Comparison of ENCODE assay signal across 8 cellular contexts in the genomic region with DNA sequence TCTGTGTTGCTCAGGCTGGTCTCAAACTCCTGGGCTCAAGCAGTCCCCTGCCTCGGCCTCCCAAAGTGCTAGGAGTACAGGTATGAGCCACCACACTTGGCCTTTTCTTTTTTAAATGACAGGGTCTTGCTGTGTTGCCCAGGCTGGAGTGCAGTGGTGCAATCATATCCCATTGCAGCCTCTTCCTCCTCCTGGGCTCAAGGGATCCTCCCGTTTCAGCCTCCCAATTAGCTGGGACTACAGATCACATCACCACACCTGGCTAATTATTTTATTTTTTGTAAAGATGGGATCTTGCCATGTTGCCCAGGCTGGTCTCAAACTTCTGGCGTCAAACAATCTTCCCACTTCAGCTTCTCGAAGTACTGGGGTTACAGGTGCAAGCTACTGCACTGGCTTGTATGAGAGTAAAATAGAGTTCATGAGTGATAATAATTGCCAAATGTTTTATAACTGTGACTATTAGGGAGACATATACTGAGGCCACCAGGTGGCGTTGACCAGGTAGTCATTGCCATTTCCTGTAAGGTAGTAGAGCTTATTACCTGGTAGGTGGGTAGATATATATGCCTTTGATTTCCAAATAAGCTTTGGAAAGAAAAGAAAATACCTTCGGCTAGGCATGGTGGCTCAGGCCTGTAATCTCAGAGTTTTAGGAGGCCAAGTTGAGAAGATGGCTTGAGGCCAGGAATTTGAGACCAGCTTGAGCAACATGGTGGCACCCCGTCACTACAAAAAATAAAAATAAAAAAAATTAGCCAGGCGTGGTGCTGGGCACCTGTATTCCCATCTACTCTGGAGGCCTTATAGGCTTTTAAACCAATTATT. TPM values are rescaled to one million over a fixed set of nuclear protein-coding genes. Genes with fewer than 3 reads are reported as not detected.
A peak's percentile ranks its signal among the peaks of the same experiment; 100 is the strongest.
DNase-seq lines count a peak whose midpoint lies in the region; ATAC-seq and TF ChIP-seq lines count a peak whose summit lies in the region.
"Had no signal": no experiment of that assay in that cellular context is flagged by ENCODE, and none has a peak within 500 bp of the region (broad histone marks: within the 10 kb centered on the region; RNA-seq: fewer than 3 reads in every experiment).

No MANE protein-coding gene starts in this region.

- peak; percentile 45 for TF ChIP-seq CTCF in GM13977 (IDR thresholded peaks at IDR 0.05; ENCODE audit: extremely low read depth, insufficient read depth, missing control alignments)

- H3K36me3 ChIP-seq in mesenchymal stem cell (ENCODE audit: control insufficient read depth in 1 of 2, insufficient read depth in 2 of 2, low read depth in 1 of 2, low read length in 2 of 2) = peaks cover 8 to 18% of the 10 kb centered on the region in 2 experiments

- no peak overlapping the region for H3K23ac ChIP-seq in mesenchymal stem cell (ENCODE audit: low read length in 2 of 2)

- peak overlapping the region; percentile 32 for H3K27ac ChIP-seq in mesenchymal stem cell (ENCODE audit: low read length, poor library complexity, severe bottlenecking)

- no peaks in the 10 kb centered on the region for H3K27me3 ChIP-seq in mesenchymal stem cell (ENCODE audit: control insufficient read depth in 1 of 2, insufficient read depth in 1 of 2, low read length in 2 of 2)

- ATAC-seq in HG02610 (IDR thresholded peaks at IDR 0.05; ENCODE audit: unreplicated experiment) (peak; percentile 11), GM21576 (IDR thresholded peaks at IDR 0.05; ENCODE audit: unreplicated experiment) (no peak), HG02970 (IDR thresholded peaks at IDR 0.05; ENCODE audit: low FRiP score, unreplicated experiment) (no peak)

- H4K91ac ChIP-seq in mesenchymal stem cell (ENCODE audit: low read length) = no peak overlapping the region

- DNase-seq in GM13977 (ENCODE audit: low spot score) (no peak), T-helper 9 cell (peak; percentile 6), mesenchymal stem cell (peak; percentile 4), GDM1 (lab: John Stamatoyannopoulos, UW) (no peak)
- DNase-seq: NCI-H1436 had no signal

- no peak overlapping the region for H3K14ac ChIP-seq in mesenchymal stem cell (ENCODE audit: low read length in 2 of 2)

- no peak overlapping the region for H3K4me3 ChIP-seq in mesenchymal stem cell (ENCODE audit: insufficient read depth in 1 of 2, low read depth in 1 of 2, low read length in 2 of 2)

- peaks cover 8% of the 10 kb centered on the region for H3K4me1 ChIP-seq in mesenchymal stem cell (ENCODE audit: control insufficient read depth, insufficient read depth, low read depth, low read length)

- no peak overlapping the region for H3K4ac ChIP-seq in mesenchymal stem cell (ENCODE audit: low read depth in 1 of 2, low read length in 2 of 2)

- peak overlapping the region in 1 of 2 experiments; percentile 8 for H3K18ac ChIP-seq in mesenchymal stem cell (ENCODE audit: low read depth in 1 of 2, low read length in 2 of 2)

- 99% methylated on average over 5 of the region's 8 CpGs for WGBS in mesenchymal stem cell

- H3K79me1 ChIP-seq in mesenchymal stem cell (replicated peaks; ENCODE audit: low read length, poor library complexity, severe bottlenecking) = peaks cover 4% of the 10 kb centered on the region

- no peak overlapping the region for H2BK5ac ChIP-seq in mesenchymal stem cell (ENCODE audit: low read depth, low read length, poor library complexity, severe bottlenecking)

- H3K9me3 ChIP-seq in mesenchymal stem cell (ENCODE audit: control insufficient read depth, low read length) = no peaks in the 10 kb centered on the region

- no peak overlapping the region for H2BK120ac ChIP-seq in mesenchymal stem cell (ENCODE audit: low read depth, low read length)

- H2AK5ac ChIP-seq in mesenchymal stem cell (ENCODE audit: low read length, severe bottlenecking) = peak overlapping the region; percentile 68

- H3K9ac ChIP-seq in mesenchymal stem cell (ENCODE audit: low read length) = no peak overlapping the region

- H3K4me2 ChIP-seq in mesenchymal stem cell (ENCODE audit: low read length, poor library complexity, severe bottlenecking) = peak overlapping the region; percentile 32

- no peak overlapping the region for H4K8ac ChIP-seq in mesenchymal stem cell (ENCODE audit: low read length)

- H2BK15ac ChIP-seq in mesenchymal stem cell (ENCODE audit: low read depth, poor library complexity, severe bottlenecking) = no peak overlapping the region

- H2BK12ac ChIP-seq in mesenchymal stem cell (ENCODE audit: low read length in 2 of 2) = no peak overlapping the region

- H2AFZ ChIP-seq in mesenchymal stem cell (ENCODE audit: low read depth, low read length) = no peak overlapping the region

- in situ Hi-C loops in GM13977 (cut with MboI; ENCODE audit: low pct_unique_long_range_greater_than_20kb, low sequenced_read_pairs, unreplicated experiment) = loop anchor here (10.0 to 25.0 kb wide), 2 partner anchors 230 to 1002 kb away; no protein-coding TSS in a partner anchor

RNA-seq across cellular contexts. Expression of gene FDX1, which starts 5.4 kb away (rescaled TPM):
- polyA plus RNA-seq in mesenchymal stem cell (2013, experiment 1 of 2) = 8.3 TPM
- polyA plus RNA-seq in mesenchymal stem cell (2013, experiment 2 of 2) = 8.8 TPM

Comparison
In these comparisons a context has a peak if more than half of its experiments do, and no peak if none do; other contexts are left out.
1. DNase-seq: peak in T-helper 9 cell (single experiment) and mesenchymal stem cell (single experiment); none in GM13977 (single experiment) and GDM1 (single experiment).